29 cellular contexts compared by ENCODE assay signal in the genomic region with DNA sequence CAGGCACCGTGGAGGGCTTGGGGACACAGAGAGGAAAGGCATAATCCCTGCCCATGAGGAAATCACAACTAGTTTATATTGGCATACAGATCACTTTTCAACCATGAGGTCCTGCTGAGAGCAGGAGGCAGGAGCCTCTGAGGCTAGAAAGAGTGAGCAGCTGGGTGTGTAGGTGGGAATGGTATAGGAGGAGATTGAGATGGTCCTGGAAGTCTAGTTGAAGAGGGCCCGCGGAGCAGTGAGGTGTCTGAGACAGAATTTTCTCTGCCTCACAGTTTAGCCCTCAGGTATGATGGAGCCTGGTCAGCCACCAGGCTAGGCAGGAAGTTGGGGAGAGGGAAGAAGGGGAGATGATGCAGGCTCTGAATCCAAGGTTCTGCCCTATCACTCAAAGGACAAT.
"Had no signal": no experiment of that assay in that cellular context is flagged by ENCODE, and none has a peak within 500 bp of the region (broad histone marks: within the 10 kb centered on the region; RNA-seq: fewer than 3 reads in every experiment).

No MANE protein-coding gene starts in this region.

- H3K36me3 ChIP-seq: brain microvascular endothelial cell, esophagus squamous epithelium, gastroesophageal sphincter, WERI-Rb-1 had no signal

- H3K4me1 Mint-ChIP-seq: activated B cell treated with CpG ODN at 0.5 μM for 24 hours; activated T-helper 17 cell treated with anti-CD3 and anti-CD28 coated beads, Interleukin-2, amount 50 U/mL, for 72 hours; central memory CD8-positive, alpha-beta T cell; T-helper 17 cell had no signal

- H3K9me3 Mint-ChIP-seq: activated CD8-positive, alpha-beta T cell treated with anti-CD3 and anti-CD28 coated beads for 36 hours; activated T-helper 17 cell treated with anti-CD3 and anti-CD28 coated beads, Interleukin-2, amount 50 U/mL, for 72 hours; central memory CD8-positive, alpha-beta T cell; effector memory CD8-positive, alpha-beta T cell; T-helper 2 cell treated with Interferon-gamma antibody and Interleukin-4, amounts not matched to agents 5 μg/mL and 100 μg/mL, for 36 hours had no signal

- H3K27ac ChIP-seq: brain microvascular endothelial cell, coronary artery, esophagus squamous epithelium, gastroesophageal sphincter, WERI-Rb-1 had no signal

- H3K27me3 Mint-ChIP-seq: activated B cell treated with CpG ODN at 0.5 μM for 24 hours had no signal

- H3K4me3 Mint-ChIP-seq: activated B cell treated with CpG ODN at 0.5 μM for 24 hours; activated CD8-positive, alpha-beta T cell treated with anti-CD3 and anti-CD28 coated beads for 36 hours; activated naive CD8-positive, alpha-beta T cell; activated T-cell treated with anti-CD3 and anti-CD28 coated beads, Interleukin-2, amount 50 U/mL, for 4 hours; activated T-helper 17 cell treated with anti-CD3 and anti-CD28 coated beads, Interleukin-2, amount 50 U/mL, for 72 hours; central memory CD8-positive, alpha-beta T cell; effector memory CD8-positive, alpha-beta T cell; T-helper 17 cell; T-helper 2 cell treated with Interferon-gamma antibody and Interleukin-4, amounts not matched to agents 5 μg/mL and 100 μg/mL, for 36 hours had no signal

- H3K9me3 ChIP-seq: esophagus squamous epithelium, gastroesophageal sphincter had no signal

- H3K4me3 ChIP-seq: coronary artery, esophagus squamous epithelium, gastroesophageal sphincter had no signal

- DNase-seq: activated B cell treated with CpG ODN at 0.5 μM for 24 hours; activated CD4-positive, alpha-beta T cell treated with anti-CD3 and anti-CD28 coated beads for 48 hours; activated CD4-positive, alpha-beta T cell treated with anti-CD3 and anti-CD28 coated beads, Interleukin-2, amount 50 U/mL, for 1 hour; activated CD4-positive, alpha-beta T cell treated with anti-CD3 and anti-CD28 coated beads, Interleukin-2, amount 50 U/mL, for 48 hours; activated CD8-positive, alpha-beta memory T cell treated with anti-CD3 and anti-CD28 coated beads for 24 hours; activated CD8-positive, alpha-beta T cell treated with anti-CD3 and anti-CD28 coated beads for 36 hours; activated effector memory CD4-positive, alpha-beta T cell treated with Interleukin-2 at 50 U/mL for 16 hours; activated gamma-delta T cell treated with Interleukin-2 at 50 U/mL for 16 hours; activated naive CD4-positive, alpha-beta T cell treated with anti-CD3 and anti-CD28 coated beads, Interleukin-2, amount 50 U/mL, for 16 hours; activated naive CD4-positive, alpha-beta T cell treated with Interleukin-2 at 50 U/mL for 16 hours; activated T-cell treated with anti-CD3 and anti-CD28 coated beads, Interleukin-2, amount 50 U/mL, for 4 hours; amniotic stem cell; brain microvascular endothelial cell; dermis blood vessel endothelial cell; effector CD4-positive, alpha-beta T cell; effector memory CD8-positive, alpha-beta T cell; erythroblast; esophagus squamous epithelium; T-helper 1 cell; T-helper 17 cell; T1000; WERI-Rb-1 had no signal

- H3K4me1 ChIP-seq: esophagus squamous epithelium had no signal

- ATAC-seq: activated CD4-positive, CD25-positive, alpha-beta regulatory T cell treated with anti-CD3 and anti-CD28 coated beads, Interleukin-2, amount 50 U/mL, for 24 hours; activated CD8-positive, alpha-beta T cell treated with anti-CD3 and anti-CD28 coated beads for 36 hours; activated T-cell treated with anti-CD3 and anti-CD28 coated beads, Interleukin-2, amount 50 U/mL, for 4 hours; activated T-helper 17 cell treated with anti-CD3 and anti-CD28 coated beads, Interleukin-2, amount 50 U/mL, for 72 hours; effector memory CD8-positive, alpha-beta T cell; gastroesophageal sphincter; T-helper 17 cell had no signal

- H3K27me3 ChIP-seq: esophagus squamous epithelium, gastroesophageal sphincter had no signal

- H3K27ac Mint-ChIP-seq: activated B cell treated with CpG ODN at 0.5 μM for 24 hours; activated CD8-positive, alpha-beta T cell treated with anti-CD3 and anti-CD28 coated beads for 36 hours; activated naive CD8-positive, alpha-beta T cell; activated T-helper 17 cell treated with anti-CD3 and anti-CD28 coated beads, Interleukin-2, amount 50 U/mL, for 72 hours; effector memory CD8-positive, alpha-beta T cell; T-helper 17 cell; T-helper 2 cell treated with Interferon-gamma antibody and Interleukin-4, amounts not matched to agents 5 μg/mL and 100 μg/mL, for 36 hours had no signal
